Comparison of ENCODE assay signal across 23 cellular contexts in genomic region chr15:96031426-96031825, GRCh38.
"Had no signal": no experiment of that assay in that cellular context is flagged by ENCODE, and none has a peak within 500 bp of the region (broad histone marks: within the 10 kb centered on the region; RNA-seq: fewer than 3 reads in every experiment).

No MANE protein-coding gene starts in this region.

- H3K27ac ChIP-seq: breast epithelium, PC-9 had no signal

- H3K4me1 ChIP-seq: breast epithelium had no signal

- H3K4me3 Mint-ChIP-seq: activated CD8-positive, alpha-beta T cell treated with anti-CD3 and anti-CD28 coated beads, Interleukin-2, amount 10 ng/mL, durations not matched to agents 7 days and 5 days; activated naive CD4-positive, alpha-beta T cell treated with anti-CD3 and anti-CD28 coated beads, Interleukin-2, amount 50 U/mL, for 24 hours; T-helper 17 cell; WTC11 had no signal

- H3K27me3 ChIP-seq: breast epithelium had no signal

- DNase-seq: activated CD4-positive, alpha-beta T cell treated with anti-CD3 and anti-CD28 coated beads for 48 hours; activated CD4-positive, alpha-beta T cell treated with anti-CD3 and anti-CD28 coated beads, Interleukin-2, amount 50 U/mL, for 4 hours; activated CD4-positive, CD25-positive, alpha-beta regulatory T cell treated with anti-CD3 and anti-CD28 coated beads, Interleukin-2, amount 50 U/mL, for 72 hours; activated CD8-positive, alpha-beta memory T cell treated with anti-CD3 and anti-CD28 coated beads, Interleukin-2, amount 50 U/mL, for 48 hours; activated CD8-positive, alpha-beta T cell treated with anti-CD3 and anti-CD28 coated beads, Interleukin-2, amount 10 ng/mL, durations not matched to agents 7 days and 5 days; activated naive CD4-positive, alpha-beta T cell; activated T-cell treated with anti-CD3 and anti-CD28 coated beads, Interleukin-2, amount 50 U/mL, for 1 hour; aorta; caudate nucleus; NCI-H1048; NCI-H146; NCI-H187 treated with DMSO at 0.1 percent for 48 hours; NCI-H2171 treated with DMSO at 0.1 percent for 48 hours; NCI-H226; NCI-H510A; NCI-H69; PC-9; SHP77 treated with DMSO at 0.1 percent for 48 hours; T-helper 17 cell; T-helper 9 cell had no signal

- H3K36me3 ChIP-seq: breast epithelium had no signal

- H3K27me3 Mint-ChIP-seq: T-helper 17 cell had no signal

- ATAC-seq: activated CD8-positive, alpha-beta T cell treated with anti-CD3 and anti-CD28 coated beads, Interleukin-2, amount 10 ng/mL, durations not matched to agents 7 days and 5 days; T-helper 17 cell; WTC11 had no signal

- H3K4me2 ChIP-seq: PC-9 had no signal

- H3K27ac Mint-ChIP-seq: activated CD8-positive, alpha-beta T cell treated with anti-CD3 and anti-CD28 coated beads, Interleukin-2, amount 10 ng/mL, durations not matched to agents 7 days and 5 days; activated naive CD4-positive, alpha-beta T cell treated with anti-CD3 and anti-CD28 coated beads, Interleukin-2, amount 50 U/mL, for 24 hours; T-helper 17 cell; WTC11 had no signal

- H3K4me3 ChIP-seq: breast epithelium, PC-9 had no signal

- H3K36me3 Mint-ChIP-seq: activated naive CD4-positive, alpha-beta T cell treated with anti-CD3 and anti-CD28 coated beads, Interleukin-2, amount 50 U/mL, for 24 hours; WTC11 had no signal

- H2AFZ ChIP-seq: PC-9 had no signal

- H3K9me3 ChIP-seq: breast epithelium had no signal

- H3K4me1 Mint-ChIP-seq: activated naive CD4-positive, alpha-beta T cell treated with anti-CD3 and anti-CD28 coated beads, Interleukin-2, amount 50 U/mL, for 24 hours; T-helper 17 cell had no signal

- H3K9me3 Mint-ChIP-seq: activated naive CD4-positive, alpha-beta T cell treated with anti-CD3 and anti-CD28 coated beads, Interleukin-2, amount 50 U/mL, for 24 hours; WTC11 had no signal
